In genomic region chr20:23082846-23083552, GRCh38 we compare ENCODE assay signal across 12 cellular contexts. TPM values are rescaled to one million over a fixed set of nuclear protein-coding genes. Genes with fewer than 3 reads are reported as not detected.
DNase-seq lines count a peak whose midpoint lies in the region; ATAC-seq, FAIRE-seq and TF ChIP-seq lines count a peak whose summit lies in the region.
"Had no signal": no experiment of that assay in that cellular context is flagged by ENCODE, and none has a peak within 500 bp of the region (broad histone marks: within the 10 kb centered on the region; RNA-seq: fewer than 3 reads in every experiment).

No MANE protein-coding gene starts in this region.

- H3K27me3 ChIP-seq in stomach, result no peaks in the 10 kb centered on the region

- H3K4me1 Mint-ChIP-seq in activated T-helper 17 cell treated with anti-CD3 and anti-CD28 coated beads, Interleukin-2, amount 50 U/mL, for 72 hours, result no peaks in the 10 kb centered on the region
- H3K4me1 Mint-ChIP-seq in Calu3 (ENCODE audit: low read depth, unreplicated experiment), result no peaks in the 10 kb centered on the region

- CTCF ChIA-PET in Calu3 (lab: Charles Lee), result no interaction called here

- peak overlapping the region; percentile 50 to 53 for H3K4me3 ChIP-seq in kidney (ENCODE audit: low read length in 2 of 2)
- H3K4me3 ChIP-seq in stomach, result peak overlapping the region in 3 of 4 donors; percentile 39 to 42 (median 39)

- no peaks in the 10 kb centered on the region for H3K9me3 Mint-ChIP-seq in activated T-helper 17 cell treated with anti-CD3 and anti-CD28 coated beads, Interleukin-2, amount 50 U/mL, for 72 hours
- no peaks in the 10 kb centered on the region for H3K9me3 Mint-ChIP-seq in Calu3 (ENCODE audit: low read depth, unreplicated experiment)
- H3K9me3 Mint-ChIP-seq: activated CD4-positive, alpha-beta T cell treated with anti-CD3 and anti-CD28 coated beads, Interleukin-2, amount 10 ng/mL, durations not matched to agents 7 days and 5 days had no signal

- TF ChIP-seq CTCF in kidney (IDR thresholded peaks at IDR 0.05; ENCODE audit: borderline replicate concordance, extremely low read depth, insufficient read depth) (no peak), stomach (IDR thresholded peaks at IDR 0.05) (no peak), Calu3 (IDR thresholded peaks at IDR 0.05; ENCODE audit: unreplicated experiment) (no peak)

- DNase-seq in HT-29 (ENCODE audit: low spot score) (peak; percentile 9), kidney (no peak), stomach (no peak), HuH-7.5 (ENCODE audit: low spot score) (no peak), NAMALWA (ENCODE audit: low spot score) (no peak), AG20443 (ENCODE audit: low spot score) (no peak), Calu3 (no peak)
- DNase-seq: activated CD4-positive, alpha-beta T cell treated with anti-CD3 and anti-CD28 coated beads, Interleukin-2, amount 10 ng/mL, durations not matched to agents 7 days and 5 days; amygdala had no signal

- WGBS in stomach, 5 donors, result 56 to 65% (median 59%) methylated on average over 9 of the region's 9 CpGs

- TF ChIP-seq EP300 in stomach (IDR thresholded peaks at IDR 0.05), result no peak

- H3K27ac Mint-ChIP-seq in activated T-helper 17 cell treated with anti-CD3 and anti-CD28 coated beads, Interleukin-2, amount 50 U/mL, for 72 hours, result no peak overlapping the region
- no peak overlapping the region for H3K27ac Mint-ChIP-seq in Calu3 (ENCODE audit: unreplicated experiment)
- H3K27ac Mint-ChIP-seq: activated CD4-positive, alpha-beta T cell treated with anti-CD3 and anti-CD28 coated beads, Interleukin-2, amount 10 ng/mL, durations not matched to agents 7 days and 5 days had no signal

- no peaks in the 10 kb centered on the region for H3K27me3 Mint-ChIP-seq in activated T-helper 17 cell treated with anti-CD3 and anti-CD28 coated beads, Interleukin-2, amount 50 U/mL, for 72 hours
- H3K27me3 Mint-ChIP-seq in Calu3 (ENCODE audit: unreplicated experiment), result peaks cover 10% of the 10 kb centered on the region

- no peak for FAIRE-seq in kidney (lab: Jason Lieb, UNC)
- FAIRE-seq: RCC 7860 had no signal

- H3K36me3 Mint-ChIP-seq in activated T-helper 17 cell treated with anti-CD3 and anti-CD28 coated beads, Interleukin-2, amount 50 U/mL, for 72 hours (ENCODE audit: low read depth), result no peaks in the 10 kb centered on the region
- H3K36me3 Mint-ChIP-seq in Calu3 (ENCODE audit: insufficient read depth, unreplicated experiment), result no peaks in the 10 kb centered on the region

- no peaks in the 10 kb centered on the region for H3K9me3 ChIP-seq in kidney (ENCODE audit: control insufficient read depth in 1 of 2, low read length in 2 of 2)
- no peaks in the 10 kb centered on the region for H3K9me3 ChIP-seq in stomach

- H3K4me3 Mint-ChIP-seq in activated T-helper 17 cell treated with anti-CD3 and anti-CD28 coated beads, Interleukin-2, amount 50 U/mL, for 72 hours, result peak overlapping the region; percentile 73
- H3K4me3 Mint-ChIP-seq in Calu3 (ENCODE audit: low read depth, unreplicated experiment), result no peak overlapping the region
- H3K4me3 Mint-ChIP-seq: activated CD4-positive, alpha-beta T cell treated with anti-CD3 and anti-CD28 coated beads, Interleukin-2, amount 10 ng/mL, durations not matched to agents 7 days and 5 days had no signal

- H3K27ac ChIP-seq in kidney (ENCODE audit: low read depth in 2 of 2, low read length in 2 of 2) (peak overlapping the region; percentile 65 to 77), stomach (peak overlapping the region in 4 of 5 donors; percentile 78 to 88 (median 84))

- intact Hi-C loops in kidney (cut with DNase I), result no loop called here
- intact Hi-C loops in stomach (cut with DNase I; ENCODE audit: low total_unique reads), result no loop called here
- intact Hi-C loops in Calu3 (cut with micrococcal nuclease; ENCODE audit: unreplicated experiment), result no loop called here

- no peak for ATAC-seq in activated T-helper 17 cell treated with anti-CD3 and anti-CD28 coated beads, Interleukin-2, amount 50 U/mL, for 72 hours (replicated peaks)

- H3K36me3 ChIP-seq in kidney (ENCODE audit: control insufficient read depth in 1 of 2, insufficient read depth in 2 of 2, low read length in 2 of 2) (no peaks in the 10 kb centered on the region), stomach (no peaks in the 10 kb centered on the region)

- no TSS peak for BruUV-seq in Calu3 (replicated peaks; lab: Mats Ljungman, UMichigan)

- no peak for TF ChIP-seq POLR2A in stomach (IDR thresholded peaks at IDR 0.05)

- H3K4me1 ChIP-seq in kidney (ENCODE audit: control insufficient read depth in 1 of 2, insufficient read depth in 1 of 2, low read depth in 1 of 2, low read length in 2 of 2) (peaks cover 0 to 8% of the 10 kb centered on the region in 2 donors), stomach (peaks cover 0 to 16% (median 0%) of the 10 kb centered on the region in 4 donors)

- peak overlapping the region in 1 of 2 donors; percentile 24 for H3K9ac ChIP-seq in kidney (ENCODE audit: low read length in 2 of 2)

RNA-seq across cellular contexts. Expression of gene CD93, which starts 3.1 kb away (rescaled TPM):
- not detected in 2 replicates for total RNA-seq in HT-29 (2014; rRNA removed; shearing (Covaris generic))
- total RNA-seq in activated T-helper 17 cell treated with anti-CD3 and anti-CD28 coated beads, Interleukin-2, amount 50 U/mL, for 72 hours, result 1 to 10 TPM; 5.4 to 6.7 TPM
- total RNA-seq in kidney (104 TPM), stomach (10 to 100 TPM in 3 of 5 donors, 1 to 10 TPM in 2; 2.9 to 63.5 (median 13.8) TPM), Calu3 (2022) (not detected in 2 replicates)
- polyA plus RNA-seq in kidney (ENCODE audit: insufficient read depth, low read depth, low replicate concordance) (9.9 TPM), stomach (1 to 10 TPM; 3.4 to 5.3 (median 4.1) TPM)
- total RNA-seq: LHCN-M2 had no signal

RNA-seq across cellular contexts. Expression of gene THBD, which starts 33.5 kb away (rescaled TPM):
- total RNA-seq in HT-29 (2014; rRNA removed; shearing (Covaris generic)), result not detected in 2 replicates
- total RNA-seq in activated T-helper 17 cell treated with anti-CD3 and anti-CD28 coated beads, Interleukin-2, amount 50 U/mL, for 72 hours, result under 1 TPM in 1 of 2 donors, not detected in 1; 0.13 TPM
- total RNA-seq in kidney (48.1 TPM), stomach (10 to 100 TPM in 4 of 5 donors, 1 to 10 TPM in 1; 2.7 to 83.5 (median 37.5) TPM), Calu3 (2022) (not detected in 2 replicates)
- polyA plus RNA-seq in kidney (ENCODE audit: insufficient read depth, low read depth, low replicate concordance) (9.7 TPM), stomach (10 to 100 TPM; 14.6 to 19.7 (median 18.2) TPM)
- total RNA-seq: activated CD4-positive, alpha-beta T cell treated with anti-CD3 and anti-CD28 coated beads, Interleukin-2, amount 10 ng/mL, durations not matched to agents 7 days and 5 days had no signal

RNA-seq across cellular contexts. Expression of gene SSTR4, which starts 47.9 kb away (rescaled TPM):
- total RNA-seq in HT-29 (2014; rRNA removed; shearing (Covaris generic)), result not detected in 2 replicates
- total RNA-seq in activated T-helper 17 cell treated with anti-CD3 and anti-CD28 coated beads, Interleukin-2, amount 50 U/mL, for 72 hours, result not detected
- not detected for total RNA-seq in kidney
- not detected for polyA plus RNA-seq in kidney (ENCODE audit: insufficient read depth, low read depth, low replicate concordance)
- total RNA-seq in stomach, result not detected
- polyA plus RNA-seq in stomach, result not detected
- total RNA-seq in Calu3 (2022), result not detected in 2 replicates
- total RNA-seq: activated CD4-positive, alpha-beta T cell treated with anti-CD3 and anti-CD28 coated beads, Interleukin-2, amount 10 ng/mL, durations not matched to agents 7 days and 5 days; LHCN-M2 had no signal
